In the genomic region with DNA sequence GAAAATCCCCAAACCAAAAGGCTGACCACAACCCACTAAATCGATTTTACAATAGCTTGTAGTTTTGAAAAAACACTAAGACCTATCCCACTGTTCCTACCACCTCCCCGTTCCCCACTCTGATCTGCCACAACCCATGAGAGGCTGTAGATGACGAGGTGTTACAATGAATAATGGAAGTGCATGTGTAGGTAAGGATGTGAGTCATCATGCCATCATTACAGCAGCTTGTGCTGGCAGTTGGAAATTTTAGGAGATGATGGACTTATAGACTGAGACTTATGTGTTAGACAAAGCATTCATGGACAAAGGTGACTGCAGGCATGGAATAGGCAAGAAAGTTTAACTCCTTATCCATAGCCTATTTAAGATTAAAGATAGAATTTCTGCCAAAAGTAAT, we compare ENCODE assay signal across 10 cellular contexts.
DNase-seq lines count a peak whose midpoint lies in the region; ATAC-seq and TF ChIP-seq lines count a peak whose summit lies in the region.
"Had no signal": no experiment of that assay in that cellular context is flagged by ENCODE, and none has a peak within 500 bp of the region (broad histone marks: within the 10 kb centered on the region; RNA-seq: fewer than 3 reads in every experiment).

No MANE protein-coding gene starts in this region.

- H3K4me1 ChIP-seq in spleen (peaks cover 0 to 21% (median 13%) of the 10 kb centered on the region in 6 donors), tibial artery (no peaks in the 10 kb centered on the region)

- ATAC-seq in GM18502 (IDR thresholded peaks at IDR 0.05; ENCODE audit: poor library complexity, unreplicated experiment) (peak; percentile 51), HG03432 (IDR thresholded peaks at IDR 0.05; ENCODE audit: unreplicated experiment) (peak; percentile 44)

- intact Hi-C loops in spleen (cut with DNase I; ENCODE audit: low total_unique reads) (no loop called here), tibial artery (cut with DNase I; ENCODE audit: low total_unique reads) (no loop called here)

- DNase-seq in 8988T (peak; percentile 16), amniotic epithelial cell (ENCODE audit: low read depth) (peak; percentile 28), spleen (no peak), tibial artery (no peak), mesenteric fat pad (ENCODE audit: low spot score) (no peak), NCI-H524 treated with DMSO at 0.1 percent for 48 hours (lab: John Stamatoyannopoulos, UW) (no peak)
- DNase-seq: activated CD8-positive, alpha-beta memory T cell treated with anti-CD3 and anti-CD28 coated beads for 24 hours; Karpas-422 had no signal

- no peak overlapping the region for H3K27ac ChIP-seq in spleen
- no peak overlapping the region for H3K27ac ChIP-seq in tibial artery

- H3K9me3 ChIP-seq in spleen (no peaks in the 10 kb centered on the region), tibial artery (no peaks in the 10 kb centered on the region)

- H3K27me3 ChIP-seq in spleen (replicated peaks in 1 of 7) (no peaks in the 10 kb centered on the region), tibial artery (no peaks in the 10 kb centered on the region)

- peaks cover 0 to 14% (median 0%) of the 10 kb centered on the region in 6 donors for H3K36me3 ChIP-seq in spleen
- H3K36me3 ChIP-seq in tibial artery, result no peaks in the 10 kb centered on the region

- no peak for TF ChIP-seq POLR2A in spleen (IDR thresholded peaks at IDR 0.05)

- no peak for TF ChIP-seq CTCF in spleen (IDR thresholded peaks at IDR 0.05 in 8 of 11, conservative IDR thresholded peaks at IDR 0.05 in 3 of 11)
- no peak for TF ChIP-seq CTCF in tibial artery (IDR thresholded peaks at IDR 0.05)

- 69 to 86% (median 75%) methylated on average over 3 of the region's 3 CpGs for WGBS in spleen, 5 donors

- H3K4me3 ChIP-seq in spleen (no peak overlapping the region), tibial artery (no peak overlapping the region)

Comparison
In these comparisons a context has a peak if more than half of its experiments do, and no peak if none do; other contexts are left out.
1. DNase-seq: peak in 8988T (single experiment) and amniotic epithelial cell (single experiment); none in spleen (single experiment), tibial artery (0 of 2), mesenteric fat pad (single experiment) and NCI-H524 treated with DMSO at 0.1 percent for 48 hours (single experiment).